Comparison of ENCODE assay signal across 18 cellular contexts in the genomic region with DNA sequence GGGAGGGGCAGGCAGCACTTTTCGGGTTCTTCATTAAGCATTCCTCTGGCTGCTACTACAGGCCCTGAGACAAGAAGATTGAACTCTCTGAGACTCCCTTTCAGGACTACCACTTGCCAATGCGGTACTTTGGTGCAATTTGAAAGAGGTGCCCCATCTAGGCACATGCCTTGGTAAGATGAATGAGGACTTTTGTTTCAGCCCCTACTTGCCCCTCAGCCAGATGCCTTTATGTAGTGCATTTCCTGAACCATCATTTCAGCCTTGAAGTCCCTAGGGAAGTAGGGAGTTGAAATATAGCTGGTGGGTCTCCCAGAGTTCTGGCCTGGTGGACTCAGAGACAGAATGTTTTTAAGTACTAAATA.
A peak's percentile ranks its signal among the peaks of the same experiment; 100 is the strongest.
DNase-seq lines count a peak whose midpoint lies in the region; ATAC-seq and TF ChIP-seq lines count a peak whose summit lies in the region.
"Had no signal": no experiment of that assay in that cellular context is flagged by ENCODE, and none has a peak within 500 bp of the region (broad histone marks: within the 10 kb centered on the region; RNA-seq: fewer than 3 reads in every experiment).

No MANE protein-coding gene starts in this region.

- ATAC-seq in PC-3, result no peak
- ATAC-seq: GM23338, HCT116 had no signal

- H3F3A ChIP-seq in PC-3 (ENCODE audit: low read length, unreplicated experiment), result no peaks in the 10 kb centered on the region

- H3K27me3 ChIP-seq in Caco-2 (replicated peaks; ENCODE audit: control insufficient read depth, insufficient read depth, low read length), result no peaks in the 10 kb centered on the region
- no peaks in the 10 kb centered on the region for H3K27me3 ChIP-seq in PC-3 (ENCODE audit: low read length)
- no peaks in the 10 kb centered on the region for H3K27me3 ChIP-seq in hepatocyte
- H3K27me3 ChIP-seq: SJSA1 had no signal

- 75% methylated on average over 2 of the region's 2 CpGs for WGBS in hepatocyte (ENCODE audit: low lambda C conversion rate, missing lambda C conversion rate)

- H3K27me3 Mint-ChIP-seq in Caco-2 (ENCODE audit: insufficient read depth, unreplicated experiment), result no peaks in the 10 kb centered on the region
- no peaks in the 10 kb centered on the region for H3K27me3 Mint-ChIP-seq in type B pancreatic cell

- H3K27ac Mint-ChIP-seq in Caco-2 (ENCODE audit: unreplicated experiment), result peak overlapping the region; percentile 19
- H3K27ac Mint-ChIP-seq in type B pancreatic cell, result peak overlapping the region; percentile 19
- H3K27ac Mint-ChIP-seq: GM23338 had no signal

- H3K4me2 ChIP-seq in PC-3 (ENCODE audit: low read length) (peak overlapping the region; percentile 33), hepatocyte (no peak overlapping the region)
- H3K4me2 ChIP-seq: GM23338 had no signal

- no peaks in the 10 kb centered on the region for H3K9me3 Mint-ChIP-seq in Caco-2 (ENCODE audit: unreplicated experiment)
- H3K9me3 Mint-ChIP-seq in type B pancreatic cell, result no peaks in the 10 kb centered on the region
- H3K9me3 Mint-ChIP-seq: GM23338 had no signal

- peak overlapping the region; percentile 1 for H3K4me3 Mint-ChIP-seq in Caco-2 (ENCODE audit: unreplicated experiment)
- no peak overlapping the region for H3K4me3 Mint-ChIP-seq in type B pancreatic cell
- H3K4me3 Mint-ChIP-seq: GM23338 had no signal

- BruUV-seq in Caco-2 (replicated peaks; lab: Mats Ljungman, UMichigan) (no TSS peak), PC-3 (replicated peaks; lab: Mats Ljungman, UMichigan) (no TSS peak)

- intact Hi-C loops in Caco-2 (cut with micrococcal nuclease; ENCODE audit: unreplicated experiment), result no loop called here
- intact Hi-C loops in PC-3 (cut with micrococcal nuclease), result no loop called here

- no peak overlapping the region for H3K27ac ChIP-seq in PC-3 (ENCODE audit: low read length)
- peak overlapping the region; percentile 78 for H3K27ac ChIP-seq in hepatocyte
- H3K27ac ChIP-seq: C4-2B, SJSA1 had no signal

- POLR2A ChIA-PET in Caco-2 (lab: Charles Lee), result no interaction called here
- POLR2A ChIA-PET in PC-3 (lab: Charles Lee; ENCODE audit: unreplicated experiment), result no interaction called here

- H4K20me1 ChIP-seq in PC-3 (ENCODE audit: low read length), result no peaks in the 10 kb centered on the region
- no peaks in the 10 kb centered on the region for H4K20me1 ChIP-seq in hepatocyte (ENCODE audit: insufficient read depth, poor library complexity, severe bottlenecking)

- no peaks in the 10 kb centered on the region for H3K36me3 ChIP-seq in Caco-2 (ENCODE audit: control insufficient read depth, insufficient read depth, low read length)
- no peaks in the 10 kb centered on the region for H3K36me3 ChIP-seq in PC-3 (ENCODE audit: low read depth, low read length)
- H3K36me3 ChIP-seq in hepatocyte (replicated peaks; ENCODE audit: insufficient read depth, low read depth), result no peaks in the 10 kb centered on the region

- H3K4me3 ChIP-seq in Caco-2 (ENCODE audit: low read depth, low read length), result no peak overlapping the region
- no peak overlapping the region for H3K4me3 ChIP-seq in PC-3 (ENCODE audit: low read length)
- H3K4me3 ChIP-seq in hepatocyte, result no peak overlapping the region
- H3K4me3 ChIP-seq: GM23338, SJSA1 had no signal

- H3K4me1 ChIP-seq in Caco-2 (peaks cover 24% of the 10 kb centered on the region), PC-3 (ENCODE audit: insufficient read depth, low read length) (peaks cover 16% of the 10 kb centered on the region), hepatocyte (ENCODE audit: insufficient read depth) (peaks cover 25% of the 10 kb centered on the region)

- H3K4me1 Mint-ChIP-seq in Caco-2 (ENCODE audit: low read depth, unreplicated experiment), result peaks cover 12% of the 10 kb centered on the region
- H3K4me1 Mint-ChIP-seq in type B pancreatic cell (ENCODE audit: unreplicated experiment), result peaks cover 33% of the 10 kb centered on the region

- H2AFZ ChIP-seq in PC-3 (ENCODE audit: low read length) (no peak overlapping the region), hepatocyte (no peak overlapping the region)
- H2AFZ ChIP-seq: GM23338 had no signal

- H3K9ac ChIP-seq in PC-3 (ENCODE audit: low read length), result no peak overlapping the region

- TF ChIP-seq CTCF in Caco-2 (IDR thresholded peaks at IDR 0.05; ENCODE audit: insufficient read depth in 1 of 2, low read depth in 1 of 2, low read length in 1 of 2, severe bottlenecking in 1 of 2, unreplicated experiment in 1 of 2), result no peak
- no peak for TF ChIP-seq CTCF in PC-3 (conservative IDR thresholded peaks at IDR 0.05; ENCODE audit: low read depth, low read length)
- no peak for TF ChIP-seq CTCF in hepatocyte (IDR thresholded peaks at IDR 0.05; ENCODE audit: poor library complexity)
- TF ChIP-seq CTCF in type B pancreatic cell (conservative IDR thresholded peaks at IDR 0.05), result no peak

- H3K36me3 Mint-ChIP-seq in Caco-2 (ENCODE audit: insufficient read depth, unreplicated experiment) (no peaks in the 10 kb centered on the region), type B pancreatic cell (peaks cover 22% of the 10 kb centered on the region)

- H3K79me2 ChIP-seq in PC-3 (ENCODE audit: low read length) (no peaks in the 10 kb centered on the region), hepatocyte (no peaks in the 10 kb centered on the region)

- CTCF ChIA-PET in Caco-2 (lab: Charles Lee), result interaction anchor here (0.9 to 1.9 kb wide), 4 partner anchors 12 to 132 kb away, joined by 3 to 11 read pairs (median 4); no protein-coding TSS in a partner anchor
- CTCF ChIA-PET in PC-3 (lab: Charles Lee), result interaction anchor here (1.0 kb wide), 1 partner anchor 12 kb away, joined by 4 read pairs; no protein-coding TSS in a partner anchor

- H3K9me3 ChIP-seq in Caco-2 (no peaks in the 10 kb centered on the region), PC-3 (ENCODE audit: low read length) (no peaks in the 10 kb centered on the region), hepatocyte (ENCODE audit: low read depth) (no peaks in the 10 kb centered on the region)
- H3K9me3 ChIP-seq: SJSA1 had no signal

- DNase-seq in Caco-2, result no peak
- no peak for DNase-seq in PC-3
- DNase-seq in hepatocyte (ENCODE audit: low spot score), result no peak
- DNase-seq in type B pancreatic cell (ENCODE audit: extremely low spot score, unreplicated experiment), result no peak
- DNase-seq in activated CD8-positive, alpha-beta memory T cell treated with anti-CD3 and anti-CD28 coated beads for 24 hours, result no peak
- no peak for DNase-seq in glomerular visceral epithelial cell (ENCODE audit: extremely low spot score)
- no peak for DNase-seq in pons (ENCODE audit: low spot score)
- DNase-seq: COR-L47, GF-D8, KG1, NCI-H1417, NCI-H187, NCI-H2107, NCI-H510A had no signal

- H3K9me2 ChIP-seq in PC-3 (replicated peaks; ENCODE audit: low read length), result no peaks in the 10 kb centered on the region
- no peaks in the 10 kb centered on the region for H3K9me2 ChIP-seq in hepatocyte (replicated peaks; ENCODE audit: insufficient read depth)
